ENCODE assay signal across 16 cellular contexts in the genomic region with DNA sequence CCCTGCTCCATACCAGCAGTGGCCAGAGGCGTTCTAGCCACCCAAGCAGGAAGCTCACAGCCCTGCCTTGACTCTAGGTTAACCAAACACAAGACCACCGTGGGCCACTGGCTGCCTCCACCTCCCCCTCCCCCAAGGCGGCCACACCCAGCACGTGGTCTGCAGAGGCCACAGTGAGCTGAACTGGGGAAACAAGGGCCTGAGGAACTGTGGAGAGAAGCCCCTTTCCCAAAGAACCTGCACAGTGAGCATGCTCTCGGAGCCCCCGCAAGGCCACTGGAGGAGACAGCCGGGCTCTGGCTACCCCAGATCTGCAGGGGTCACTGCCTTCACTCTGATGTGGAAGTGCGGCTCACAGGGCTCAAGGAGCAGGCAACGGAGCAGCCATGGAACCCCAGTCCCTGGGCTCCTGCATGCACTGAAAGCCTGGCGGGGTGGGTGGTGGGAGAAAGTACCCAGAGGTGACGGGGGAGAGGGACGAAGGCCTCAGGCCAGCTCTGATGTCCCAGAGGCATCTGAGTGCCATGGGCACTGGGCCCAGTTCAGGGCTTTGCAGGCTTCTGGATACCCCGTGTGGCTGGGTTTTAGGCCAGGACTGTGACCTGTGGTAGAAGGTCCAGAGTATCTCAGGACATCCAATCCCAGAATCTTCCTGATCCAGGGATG.
A peak's percentile ranks its signal among the peaks of the same experiment; 100 is the strongest.
DNase-seq lines count a peak whose midpoint lies in the region; ATAC-seq and TF ChIP-seq lines count a peak whose summit lies in the region.
"Had no signal": no experiment of that assay in that cellular context is flagged by ENCODE, and none has a peak within 500 bp of the region (broad histone marks: within the 10 kb centered on the region; RNA-seq: fewer than 3 reads in every experiment).

No MANE protein-coding gene starts in this region.

- no peaks in the 10 kb centered on the region for H3K27me3 ChIP-seq in lower lobe of right lung (ENCODE audit: low read depth)

- ATAC-seq in lower lobe of right lung (no peak), mucosa of descending colon (no peak)
- ATAC-seq in stimulated activated naive B cell treated with anti-CD40 and anti-IgM and Interleukin-4, amounts not matched to agents 10 μg/mL and 1 μg/mL and 100 μg/mL, for 72 hours (replicated peaks): no peak

- H3K27me3 Mint-ChIP-seq in type B pancreatic cell: no peaks in the 10 kb centered on the region
- no peaks in the 10 kb centered on the region for H3K27me3 Mint-ChIP-seq in stimulated activated naive B cell treated with anti-CD40 and anti-IgM and Interleukin-4, amounts not matched to agents 10 μg/mL and 1 μg/mL and 100 μg/mL, for 72 hours
- H3K27me3 Mint-ChIP-seq: CD8-positive, alpha-beta memory T cell had no signal

- H3K27ac ChIP-seq in coronary artery (no peak overlapping the region), lower lobe of right lung (no peak overlapping the region)
- H3K27ac ChIP-seq: 22Rv1 had no signal

- H3K9me3 Mint-ChIP-seq in type B pancreatic cell: no peaks in the 10 kb centered on the region
- H3K9me3 Mint-ChIP-seq in stimulated activated naive B cell treated with anti-CD40 and anti-IgM and Interleukin-4, amounts not matched to agents 10 μg/mL and 1 μg/mL and 100 μg/mL, for 72 hours: peaks cover 2 to 3% of the 10 kb centered on the region in 2 donors

- TF ChIP-seq CTCF in coronary artery (IDR thresholded peaks at IDR 0.05) (no peak), lower lobe of right lung (IDR thresholded peaks at IDR 0.05) (no peak), type B pancreatic cell (conservative IDR thresholded peaks at IDR 0.05) (no peak), mucosa of descending colon (IDR thresholded peaks at IDR 0.05) (no peak)

- H3K4me1 ChIP-seq in lower lobe of right lung: no peaks in the 10 kb centered on the region
- H3K4me1 ChIP-seq in mucosa of descending colon (ENCODE audit: low read depth): no peaks in the 10 kb centered on the region

- H3K9me3 ChIP-seq in lower lobe of right lung: no peaks in the 10 kb centered on the region
- H3K9me3 ChIP-seq in mucosa of descending colon: no peaks in the 10 kb centered on the region

- DNase-seq in activated CD8-positive, alpha-beta memory T cell treated with anti-CD3 and anti-CD28 coated beads for 24 hours: peak; percentile 45
- no peak for DNase-seq in activated CD8-positive, alpha-beta memory T cell treated with anti-CD3 and anti-CD28 coated beads, Interleukin-2, amount 50 U/mL, for 4 hours
- DNase-seq in coronary artery (ENCODE audit: low spot score): peak; percentile 62
- DNase-seq in lower lobe of right lung: peak; percentile 39
- DNase-seq in type B pancreatic cell (ENCODE audit: extremely low spot score, unreplicated experiment): peak; percentile 63
- no peak for DNase-seq in NCI-H1930 (lab: John Stamatoyannopoulos, UW)
- no peak for DNase-seq in stimulated activated naive B cell treated with anti-CD40 and anti-IgM and Interleukin-4, amounts not matched to agents 10 μg/mL and 1 μg/mL and 100 μg/mL, for 72 hours
- DNase-seq in mucosa of descending colon: no peak
- DNase-seq: GOT3, HFFc6, NCI-H1436 treated with DMSO at 0.1 percent for 48 hours, NCI-H345, NCI-H526 treated with DMSO at 0.1 percent for 48 hours, RPMI8226 had no signal

- intact Hi-C loops in lower lobe of right lung (cut with DNase I) (no loop called here), mucosa of descending colon (cut with DNase I, micrococcal nuclease) (no loop called here)

- H3K36me3 ChIP-seq in lower lobe of right lung: peaks cover 3% of the 10 kb centered on the region
- no peaks in the 10 kb centered on the region for H3K36me3 ChIP-seq in mucosa of descending colon (ENCODE audit: low read depth)

- H3K27ac Mint-ChIP-seq in type B pancreatic cell: no peak overlapping the region
- no peak overlapping the region for H3K27ac Mint-ChIP-seq in stimulated activated naive B cell treated with anti-CD40 and anti-IgM and Interleukin-4, amounts not matched to agents 10 μg/mL and 1 μg/mL and 100 μg/mL, for 72 hours
- H3K27ac Mint-ChIP-seq: HFFc6 had no signal

- H3K4me3 Mint-ChIP-seq in type B pancreatic cell: no peak overlapping the region
- H3K4me3 Mint-ChIP-seq in stimulated activated naive B cell treated with anti-CD40 and anti-IgM and Interleukin-4, amounts not matched to agents 10 μg/mL and 1 μg/mL and 100 μg/mL, for 72 hours: no peak overlapping the region
- H3K4me3 Mint-ChIP-seq: CD8-positive, alpha-beta memory T cell; HFFc6 had no signal

- no peaks in the 10 kb centered on the region for H3K4me1 Mint-ChIP-seq in type B pancreatic cell (ENCODE audit: unreplicated experiment)
- no peaks in the 10 kb centered on the region for H3K4me1 Mint-ChIP-seq in stimulated activated naive B cell treated with anti-CD40 and anti-IgM and Interleukin-4, amounts not matched to agents 10 μg/mL and 1 μg/mL and 100 μg/mL, for 72 hours
- H3K4me1 Mint-ChIP-seq: CD8-positive, alpha-beta memory T cell had no signal

- peaks cover 7% of the 10 kb centered on the region for H3K36me3 Mint-ChIP-seq in type B pancreatic cell
- H3K36me3 Mint-ChIP-seq in stimulated activated naive B cell treated with anti-CD40 and anti-IgM and Interleukin-4, amounts not matched to agents 10 μg/mL and 1 μg/mL and 100 μg/mL, for 72 hours: peaks cover 16 to 39% of the 10 kb centered on the region in 2 donors

- H3K4me3 ChIP-seq in coronary artery (no peak overlapping the region), lower lobe of right lung (no peak overlapping the region), mucosa of descending colon (no peak overlapping the region)

Comparison
In these comparisons a context has a peak if more than half of its experiments do, and no peak if none do; other contexts are left out.
1. DNase-seq: peak in activated CD8-positive, alpha-beta memory T cell treated with anti-CD3 and anti-CD28 coated beads for 24 hours (single experiment), coronary artery (single experiment), lower lobe of right lung (single experiment) and type B pancreatic cell (single experiment); none in activated CD8-positive, alpha-beta memory T cell treated with anti-CD3 and anti-CD28 coated beads, Interleukin-2, amount 50 U/mL, for 4 hours (single experiment), NCI-H1930 (0 of 2), stimulated activated naive B cell treated with anti-CD40 and anti-IgM and Interleukin-4, amounts not matched to agents 10 μg/mL and 1 μg/mL and 100 μg/mL, for 72 hours (single experiment) and mucosa of descending colon (0 of 3).